ENCODE assay signal across 8 cellular contexts in genomic region chr5:56814963-56815656, GRCh38. TPM values are rescaled to one million over a fixed set of nuclear protein-coding genes. Genes with fewer than 3 reads are reported as not detected.
A peak's percentile ranks its signal among the peaks of the same experiment; 100 is the strongest.
DNase-seq lines count a peak whose midpoint lies in the region; ATAC-seq and TF ChIP-seq lines count a peak whose summit lies in the region.

MAP3K1 (plus strand) TSS chr5:56815549; CDS start chr5:56815574, 25 bp downstream.

- H3K4me1 Mint-ChIP-seq in H9: peaks cover 29 to 37% of the 10 kb centered on the region in 2 experiments
- peaks cover 37% of the 10 kb centered on the region for H3K4me1 Mint-ChIP-seq in T-helper 1 cell treated with Interleukin-12 subunit alpha and Interleukin-12 subunit beta and Interleukin-4 antibody, amounts not matched to agents 30 μg/mL and 1 μg/mL, for 36 hours (ENCODE audit: low read depth)

- no peak within 1 kb of the TSS for H2AK5ac ChIP-seq in H9 (ENCODE audit: insufficient read length, low read length)

- intact Hi-C loops in left ventricle myocardium inferior (cut with micrococcal nuclease) (no loop called here), prostate gland (cut with DNase I) (loop anchor here (10.0 kb wide), 1 partner anchor 340 kb away; no protein-coding TSS in a partner anchor), upper lobe of right lung (cut with DNase I) (no loop called here)

- H3K4ac ChIP-seq in H9 (ENCODE audit: low read depth, low read length): no peak within 1 kb of the TSS

- no peak within 1 kb of the TSS for H4K5ac ChIP-seq in H9 (ENCODE audit: insufficient read length, low read depth, low read length)

- ATAC-seq in upper lobe of right lung: peak; percentile 93

- H3K9me3 Mint-ChIP-seq in H9: no peaks in the 10 kb centered on the region; a peak in 1 of 5 replicates
- H3K9me3 Mint-ChIP-seq in T-helper 1 cell treated with Interleukin-12 subunit alpha and Interleukin-12 subunit beta and Interleukin-4 antibody, amounts not matched to agents 30 μg/mL and 1 μg/mL, for 36 hours: no peaks in the 10 kb centered on the region

- H3K18ac ChIP-seq in H9 (ENCODE audit: insufficient read length, low read depth, low read length): no peak within 1 kb of the TSS

- H2BK15ac ChIP-seq in H9 (ENCODE audit: low read depth, low read length): no peak within 1 kb of the TSS

- H3K36me3 ChIP-seq in MM.1S (replicated peaks; ENCODE audit: insufficient read depth, low read length): no peaks in the 10 kb centered on the region
- no peaks in the 10 kb centered on the region for H3K36me3 ChIP-seq in left ventricle myocardium inferior
- no peaks in the 10 kb centered on the region for H3K36me3 ChIP-seq in prostate gland
- H3K36me3 ChIP-seq in upper lobe of right lung: no peaks in the 10 kb centered on the region

- no peaks in the 10 kb centered on the region for H3K36me3 Mint-ChIP-seq in H9 (ENCODE audit: insufficient read depth in 1 of 3, low read depth in 3 of 3)
- peaks cover 14% of the 10 kb centered on the region for H3K36me3 Mint-ChIP-seq in T-helper 1 cell treated with Interleukin-12 subunit alpha and Interleukin-12 subunit beta and Interleukin-4 antibody, amounts not matched to agents 30 μg/mL and 1 μg/mL, for 36 hours (ENCODE audit: low read depth)

- H3K14ac ChIP-seq in H9 (ENCODE audit: insufficient read depth, low read length): no peak within 1 kb of the TSS; the same call in 1 of the 2 replicates

- peak; percentile 87 for DNase-seq in GM10248 (ENCODE audit: extremely low spot score)
- DNase-seq in H9: peak; percentile 80
- peak; percentile 94 for DNase-seq in MM.1S
- DNase-seq in amniotic stem cell (lab: John Stamatoyannopoulos, UW): peak; percentile 9
- peak; percentile 82 for DNase-seq in left ventricle myocardium inferior
- peak; percentile 90 for DNase-seq in prostate gland (ENCODE audit: low spot score)
- peak; percentile 95 for DNase-seq in upper lobe of right lung

- H3K4me1 ChIP-seq in H9 (ENCODE audit: insufficient read depth, low read length) (peaks cover 2% of the 10 kb centered on the region; the same call in 1 of the 2 replicates), MM.1S (ENCODE audit: low read length) (peaks cover 15% of the 10 kb centered on the region), left ventricle myocardium inferior (peaks cover 59% of the 10 kb centered on the region), prostate gland (replicated peaks) (no peaks in the 10 kb centered on the region), upper lobe of right lung (peaks cover 27% of the 10 kb centered on the region)

- CTCF ChIA-PET in GM10248 (lab: Yijun Ruan, JAX): interaction anchor here (1.5 kb wide), 1 partner anchor 9 kb away, joined by 3 read pairs; no protein-coding TSS in a partner anchor

- POLR2A ChIA-PET in GM10248 (lab: Yijun Ruan, JAX): no interaction called here

- no peak within 1 kb of the TSS for H3K56ac ChIP-seq in H9 (ENCODE audit: insufficient read length, low read depth, low read length)

- H3K27me3 Mint-ChIP-seq in H9 (ENCODE audit: low read depth): peaks cover 32% of the 10 kb centered on the region
- peaks cover 3% of the 10 kb centered on the region for H3K27me3 Mint-ChIP-seq in T-helper 1 cell treated with Interleukin-12 subunit alpha and Interleukin-12 subunit beta and Interleukin-4 antibody, amounts not matched to agents 30 μg/mL and 1 μg/mL, for 36 hours (ENCODE audit: low read depth)

- peaks cover 4% of the 10 kb centered on the region; the same call in 1 of the 2 replicates for H3K27me3 ChIP-seq in H9 (ENCODE audit: insufficient read depth, low read length)
- H3K27me3 ChIP-seq in MM.1S (replicated peaks; ENCODE audit: insufficient read depth, low read length): no peaks in the 10 kb centered on the region
- no peaks in the 10 kb centered on the region for H3K27me3 ChIP-seq in left ventricle myocardium inferior (ENCODE audit: low read depth)
- no peaks in the 10 kb centered on the region for H3K27me3 ChIP-seq in prostate gland (replicated peaks; ENCODE audit: insufficient read depth)
- no peaks in the 10 kb centered on the region for H3K27me3 ChIP-seq in upper lobe of right lung

- H2BK20ac ChIP-seq in H9 (ENCODE audit: low read depth, low read length, poor library complexity, severe bottlenecking): no peak within 1 kb of the TSS

- H2BK12ac ChIP-seq in H9 (ENCODE audit: insufficient read length, low read depth, low read length): no peak within 1 kb of the TSS

- peak within 1 kb of the TSS; percentile 27 for H3K9ac ChIP-seq in H9 (ENCODE audit: extremely low read depth, insufficient read length, low read length)
- H3K9ac ChIP-seq in MM.1S (ENCODE audit: low read length): peak within 1 kb of the TSS; percentile 94

- no peaks in the 10 kb centered on the region for H3K9me2 ChIP-seq in MM.1S (replicated peaks; ENCODE audit: insufficient read depth, low read length)

- H2BK120ac ChIP-seq in H9 (ENCODE audit: low read depth, low read length, poor library complexity, severe bottlenecking): no peak within 1 kb of the TSS

- no peak within 1 kb of the TSS for H3K27ac Mint-ChIP-seq in H9
- H3K27ac Mint-ChIP-seq in T-helper 1 cell treated with Interleukin-12 subunit alpha and Interleukin-12 subunit beta and Interleukin-4 antibody, amounts not matched to agents 30 μg/mL and 1 μg/mL, for 36 hours: peak within 1 kb of the TSS; percentile 81

- peaks cover 3% of the 10 kb centered on the region for H3K79me1 ChIP-seq in H9 (ENCODE audit: insufficient read depth, low read depth, low read length, poor library complexity, severe bottlenecking)

- no peak within 1 kb of the TSS for H4K91ac ChIP-seq in H9 (ENCODE audit: insufficient read length, low read depth, low read length)

- peaks cover 7% of the 10 kb centered on the region for H3K23me2 ChIP-seq in H9 (ENCODE audit: insufficient read length, low read depth, low read length, poor library complexity, severe bottlenecking)

- H3K27ac ChIP-seq in H9 (ENCODE audit: insufficient read length, low read depth, low read length) (no peak within 1 kb of the TSS), MM.1S (ENCODE audit: low read length) (peak within 1 kb of the TSS; percentile 84), left ventricle myocardium inferior (replicated peaks) (peak within 1 kb of the TSS; percentile 97), prostate gland (peak within 1 kb of the TSS; percentile 89 to 98), upper lobe of right lung (peak within 1 kb of the TSS; percentile 91)

- TF ChIP-seq CTCF in GM10248 (IDR thresholded peaks at IDR 0.05; ENCODE audit: control extremely low read depth, extremely low read depth, low read depth, missing control alignments): peak; percentile 32
- no peak for TF ChIP-seq CTCF in H9 (conservative IDR thresholded peaks at IDR 0.05)
- TF ChIP-seq CTCF in MM.1S (IDR thresholded peaks at IDR 0.05; ENCODE audit: low read length): peak; percentile 31
- no peak for TF ChIP-seq CTCF in left ventricle myocardium inferior (IDR thresholded peaks at IDR 0.05; ENCODE audit: borderline replicate concordance)
- peak in 2 of 4 experiments; percentile 43 to 52 for TF ChIP-seq CTCF in prostate gland (IDR thresholded peaks at IDR 0.05)
- TF ChIP-seq CTCF in upper lobe of right lung (IDR thresholded peaks at IDR 0.05): no peak

- H3K4me3 ChIP-seq in MM.1S (ENCODE audit: low read length) (peak within 1 kb of the TSS; percentile 86), left ventricle myocardium inferior (peak within 1 kb of the TSS; percentile 92), prostate gland (peak within 1 kb of the TSS; percentile 90 to 96), upper lobe of right lung (peak within 1 kb of the TSS; percentile 88)

- H4K20me1 ChIP-seq in H9 (ENCODE audit: control insufficient read depth, insufficient read depth, insufficient read length) (no peaks in the 10 kb centered on the region), MM.1S (ENCODE audit: insufficient read depth, low read length) (0 out of 2 replicates have a peak, but pooled peaks cover 3% of the 10 kb centered on the region)

- H3T11ph ChIP-seq in H9 (ENCODE audit: low read length): no peak within 1 kb of the TSS

- no peaks in the 10 kb centered on the region for H3K79me2 ChIP-seq in H9 (ENCODE audit: insufficient read depth, low read length)
- peaks cover 43% of the 10 kb centered on the region for H3K79me2 ChIP-seq in MM.1S (ENCODE audit: low read length)

- peak within 1 kb of the TSS; percentile 73 for H3K4me2 ChIP-seq in H9 (ENCODE audit: insufficient read depth, insufficient read length, low read length)
- H3K4me2 ChIP-seq in MM.1S (ENCODE audit: low read depth, low read length): peak within 1 kb of the TSS; percentile 90

- peaks cover 18% of the 10 kb centered on the region; the same call in 1 of the 2 replicates for H3F3A ChIP-seq in MM.1S (ENCODE audit: insufficient read depth, low read length)

- H3K23ac ChIP-seq in H9 (ENCODE audit: insufficient read length, low read depth, low read length): no peak within 1 kb of the TSS

- peak; percentile 42 for TF ChIP-seq POLR2A in prostate gland (IDR thresholded peaks at IDR 0.05)

- H3K4me3 Mint-ChIP-seq in H9: peak within 1 kb of the TSS; percentile 77 to 88
- peak within 1 kb of the TSS; percentile 91 for H3K4me3 Mint-ChIP-seq in T-helper 1 cell treated with Interleukin-12 subunit alpha and Interleukin-12 subunit beta and Interleukin-4 antibody, amounts not matched to agents 30 μg/mL and 1 μg/mL, for 36 hours

- H2BK5ac ChIP-seq in H9 (ENCODE audit: insufficient read length, low read length): no peak within 1 kb of the TSS

- no peaks in the 10 kb centered on the region for H3K9me3 ChIP-seq in H9 (ENCODE audit: control insufficient read depth, low read depth, low read length)
- no peaks in the 10 kb centered on the region for H3K9me3 ChIP-seq in MM.1S (replicated peaks; ENCODE audit: insufficient read depth, low read length)
- no peaks in the 10 kb centered on the region for H3K9me3 ChIP-seq in left ventricle myocardium inferior (replicated peaks)
- no peaks in the 10 kb centered on the region for H3K9me3 ChIP-seq in prostate gland
- H3K9me3 ChIP-seq in upper lobe of right lung: no peaks in the 10 kb centered on the region

- no peak within 1 kb of the TSS for H2AFZ ChIP-seq in H9 (ENCODE audit: low read length)
- peak within 1 kb of the TSS; percentile 84 for H2AFZ ChIP-seq in MM.1S (ENCODE audit: low read length)

- no CpG with 5 or more reads among the region's 87 CpGs for WGBS in H9 (ENCODE audit: extremely low coverage, insufficient read length, low lambda C conversion rate)
- WGBS in prostate gland: under 1% methylated on average over 51 of the region's 87 CpGs

- no peak within 1 kb of the TSS for H4K8ac ChIP-seq in H9 (replicated peaks; ENCODE audit: insufficient read length, low read depth, low read length)

RNA-seq across cellular contexts. Expression of gene MAP3K1, which starts in this region (rescaled TPM):
- total RNA-seq in H9 (2021) (11.1 TPM in 2 replicates), left ventricle myocardium inferior (5.7 TPM), prostate gland (10 to 100 TPM; 31.7 to 40.6 TPM), upper lobe of right lung (20.3 TPM)

Comparison
In these comparisons a context has a peak if more than half of its experiments do, and no peak if none do; other contexts are left out.
1. DNase-seq: peak in every context shown above with its lines; median percentile 95 in upper lobe of right lung; 94 in MM.1S; 90 in prostate gland; 87 in GM10248; 82 in left ventricle myocardium inferior; 80 in H9; 9 in amniotic stem cell.
2. CTCF ChIP-seq: peak in GM10248 (single experiment) and MM.1S (single experiment); none in H9 (single experiment), left ventricle myocardium inferior (single experiment) and upper lobe of right lung (single experiment).
3. Peak in every context shown above with its lines, with median percentiles within 50 percentile points of each other: H3K4me3 ChIP-seq.